Comparison of ENCODE assay signal across 10 cellular contexts in the genomic region with DNA sequence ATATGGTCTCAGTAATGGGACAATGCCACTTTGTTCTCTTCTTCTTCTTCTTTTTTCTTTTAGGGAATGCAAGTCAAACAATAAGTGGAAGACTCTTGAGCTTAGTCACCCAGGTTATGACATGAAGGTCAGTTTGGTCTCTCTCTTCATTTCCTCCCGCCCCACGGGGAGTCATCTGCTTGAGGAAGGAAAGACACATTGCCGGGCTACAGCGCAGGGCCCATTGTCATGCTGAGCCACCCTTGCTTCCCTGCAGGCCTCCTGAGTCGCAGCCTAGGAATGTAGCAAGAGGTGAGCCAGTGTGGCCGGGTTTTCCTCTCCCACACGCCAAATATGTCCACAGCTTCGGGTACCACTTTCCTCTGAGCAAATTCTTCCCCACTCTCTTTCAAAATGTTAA. TPM values are rescaled to one million over a fixed set of nuclear protein-coding genes. Genes with fewer than 3 reads are reported as not detected.
DNase-seq lines count a peak whose midpoint lies in the region; ATAC-seq and TF ChIP-seq lines count a peak whose summit lies in the region.
"Had no signal": no experiment of that assay in that cellular context is flagged by ENCODE, and none has a peak within 500 bp of the region (broad histone marks: within the 10 kb centered on the region; RNA-seq: fewer than 3 reads in every experiment).

No MANE protein-coding gene starts in this region.

- H3K9me3 Mint-ChIP-seq in activated CD4-positive, alpha-beta memory T cell treated with anti-CD3 and anti-CD28 coated beads for 36 hours = no peaks in the 10 kb centered on the region
- no peaks in the 10 kb centered on the region for H3K9me3 Mint-ChIP-seq in activated CD4-positive, alpha-beta memory T cell treated with anti-CD3 and anti-CD28 coated beads, Interleukin-2, amount 10 ng/mL, durations not matched to agents 7 days and 5 days
- H3K9me3 Mint-ChIP-seq: activated naive CD8-positive, alpha-beta T cell treated with anti-CD3 and anti-CD28 coated beads, Interleukin-2, amount 10 ng/mL, durations not matched to agents 7 days and 5 days had no signal

- no peaks in the 10 kb centered on the region for H3K36me3 Mint-ChIP-seq in activated CD4-positive, alpha-beta memory T cell treated with anti-CD3 and anti-CD28 coated beads for 36 hours
- peaks cover 3% of the 10 kb centered on the region for H3K36me3 Mint-ChIP-seq in activated CD4-positive, alpha-beta memory T cell treated with anti-CD3 and anti-CD28 coated beads, Interleukin-2, amount 10 ng/mL, durations not matched to agents 7 days and 5 days (ENCODE audit: low read depth)
- H3K36me3 Mint-ChIP-seq: activated naive CD8-positive, alpha-beta T cell treated with anti-CD3 and anti-CD28 coated beads, Interleukin-2, amount 10 ng/mL, durations not matched to agents 7 days and 5 days had no signal

- no peak overlapping the region for H3K4me3 Mint-ChIP-seq in activated CD4-positive, alpha-beta memory T cell treated with anti-CD3 and anti-CD28 coated beads for 36 hours
- no peak overlapping the region for H3K4me3 Mint-ChIP-seq in activated CD4-positive, alpha-beta memory T cell treated with anti-CD3 and anti-CD28 coated beads, Interleukin-2, amount 10 ng/mL, durations not matched to agents 7 days and 5 days
- H3K4me3 Mint-ChIP-seq: activated naive CD8-positive, alpha-beta T cell treated with anti-CD3 and anti-CD28 coated beads, Interleukin-2, amount 10 ng/mL, durations not matched to agents 7 days and 5 days had no signal

- peak; percentile 11 for DNase-seq in activated CD4-positive, alpha-beta memory T cell treated with anti-CD3 and anti-CD28 coated beads for 36 hours
- DNase-seq in activated CD4-positive, alpha-beta memory T cell treated with anti-CD3 and anti-CD28 coated beads, Interleukin-2, amount 10 ng/mL, durations not matched to agents 7 days and 5 days = no peak
- DNase-seq in SW 1271 (lab: John Stamatoyannopoulos, UW) = peak; percentile 64 to 85
- peak in 3 of 5 donors; percentile 28 to 50 (median 38) for DNase-seq in heart left ventricle
- peak; percentile 81 for DNase-seq in spleen
- no peak for DNase-seq in activated naive CD4-positive, alpha-beta T cell treated with anti-CD3 and anti-CD28 coated beads, Interleukin-2, amount 50 U/mL, for 16 hours
- DNase-seq in posterior vena cava (ENCODE audit: low spot score) = no peak
- DNase-seq: activated naive CD8-positive, alpha-beta T cell treated with anti-CD3 and anti-CD28 coated beads, Interleukin-2, amount 10 ng/mL, durations not matched to agents 7 days and 5 days had no signal

- H3K4me1 Mint-ChIP-seq in activated CD4-positive, alpha-beta memory T cell treated with anti-CD3 and anti-CD28 coated beads for 36 hours (ENCODE audit: low read depth) = peaks cover 30% of the 10 kb centered on the region
- peaks cover 23% of the 10 kb centered on the region for H3K4me1 Mint-ChIP-seq in activated CD4-positive, alpha-beta memory T cell treated with anti-CD3 and anti-CD28 coated beads, Interleukin-2, amount 10 ng/mL, durations not matched to agents 7 days and 5 days

- POLR2A ChIA-PET in activated CD4-positive, alpha-beta memory T cell treated with anti-CD3 and anti-CD28 coated beads for 36 hours (lab: Charles Lee) = no interaction called here
- POLR2A ChIA-PET in activated CD4-positive, alpha-beta memory T cell treated with anti-CD3 and anti-CD28 coated beads, Interleukin-2, amount 10 ng/mL, durations not matched to agents 7 days and 5 days (lab: Charles Lee) = interaction anchor here (1.1 to 2.7 kb wide), 4 partner anchors 17 to 81 kb away, joined by 3 to 10 read pairs (median 3); partner anchors contain the start of gene RAP2B

- ATAC-seq in heart left ventricle = peak in 3 of 4 donors; percentile 58 to 82 (median 72)
- no peak for ATAC-seq in GM18870 (IDR thresholded peaks at IDR 0.05; ENCODE audit: unreplicated experiment)

- WGBS in heart left ventricle, 4 donors = 47 to 54% (median 48%) methylated on average over 8 of the region's 8 CpGs
- 41 to 70% (median 53%) methylated on average over 8 of the region's 8 CpGs for whole genome bisulfite sequencing in spleen, 5 donors

- CTCF ChIA-PET in activated CD4-positive, alpha-beta memory T cell treated with anti-CD3 and anti-CD28 coated beads for 36 hours (lab: Charles Lee) = interaction anchor here (1.0 to 1.5 kb wide), 3 partner anchors 11 to 84 kb away, joined by 3 read pairs; no protein-coding TSS in a partner anchor
- CTCF ChIA-PET in activated CD4-positive, alpha-beta memory T cell treated with anti-CD3 and anti-CD28 coated beads, Interleukin-2, amount 10 ng/mL, durations not matched to agents 7 days and 5 days (lab: Charles Lee) = interaction anchor here (0.6 to 4.1 kb wide), 13 partner anchors 9 to 613 kb away, joined by 3 to 38 read pairs (median 3); no protein-coding TSS in a partner anchor

- no peak overlapping the region for H3K4me3 ChIP-seq in heart left ventricle
- H3K4me3 ChIP-seq in spleen = no peak overlapping the region
- H3K4me3 ChIP-seq: SK-N-MC had no signal

- peak overlapping the region in 1 of 12 donors; percentile 19 for H3K27ac ChIP-seq in heart left ventricle
- H3K27ac ChIP-seq in spleen = peak overlapping the region in 5 of 8 donors; percentile 53 to 64 (median 61)
- H3K27ac ChIP-seq: SK-N-MC had no signal

- TF ChIP-seq POLR2A in heart left ventricle (IDR thresholded peaks at IDR 0.05) (no peak), spleen (IDR thresholded peaks at IDR 0.05) (no peak)

- no peaks in the 10 kb centered on the region for H3K27me3 Mint-ChIP-seq in activated CD4-positive, alpha-beta memory T cell treated with anti-CD3 and anti-CD28 coated beads for 36 hours
- H3K27me3 Mint-ChIP-seq in activated CD4-positive, alpha-beta memory T cell treated with anti-CD3 and anti-CD28 coated beads, Interleukin-2, amount 10 ng/mL, durations not matched to agents 7 days and 5 days = no peaks in the 10 kb centered on the region
- H3K27me3 Mint-ChIP-seq: activated naive CD8-positive, alpha-beta T cell treated with anti-CD3 and anti-CD28 coated beads, Interleukin-2, amount 10 ng/mL, durations not matched to agents 7 days and 5 days had no signal

- no peaks in the 10 kb centered on the region for H3K9me3 ChIP-seq in heart left ventricle
- no peaks in the 10 kb centered on the region for H3K9me3 ChIP-seq in spleen

- H3K36me3 ChIP-seq in heart left ventricle (no peaks in the 10 kb centered on the region), spleen (no peaks in the 10 kb centered on the region)

- TF ChIP-seq CTCF in heart left ventricle (IDR thresholded peaks at IDR 0.05) (no peak), spleen (IDR thresholded peaks at IDR 0.05 in 8 of 11, conservative IDR thresholded peaks at IDR 0.05 in 3 of 11) (no peak)

- H3K4me1 ChIP-seq in heart left ventricle (peaks cover 0 to 20% (median 0%) of the 10 kb centered on the region in 12 donors), spleen (peaks cover 0 to 23% (median 9%) of the 10 kb centered on the region in 6 donors)

- intact Hi-C loops in activated CD4-positive, alpha-beta memory T cell treated with anti-CD3 and anti-CD28 coated beads for 36 hours (cut with micrococcal nuclease) = no loop called here
- intact Hi-C loops in heart left ventricle (cut with DNase I) (no loop called here), spleen (cut with DNase I; ENCODE audit: low total_unique reads) (no loop called here), posterior vena cava (cut with DNase I) (no loop called here)

- H3K27me3 ChIP-seq in heart left ventricle (no peaks in the 10 kb centered on the region), spleen (replicated peaks in 1 of 7) (no peaks in the 10 kb centered on the region)

- H3K27ac Mint-ChIP-seq in activated CD4-positive, alpha-beta memory T cell treated with anti-CD3 and anti-CD28 coated beads for 36 hours = no peak overlapping the region
- H3K27ac Mint-ChIP-seq in activated CD4-positive, alpha-beta memory T cell treated with anti-CD3 and anti-CD28 coated beads, Interleukin-2, amount 10 ng/mL, durations not matched to agents 7 days and 5 days = no peak overlapping the region
- H3K27ac Mint-ChIP-seq: activated naive CD8-positive, alpha-beta T cell treated with anti-CD3 and anti-CD28 coated beads, Interleukin-2, amount 10 ng/mL, durations not matched to agents 7 days and 5 days had no signal

RNA-seq across cellular contexts. Expression of gene RAP2B, which starts 47.6 kb away (rescaled TPM):
- 10 to 100 TPM; 12.7 to 13.0 TPM for total RNA-seq in activated CD4-positive, alpha-beta memory T cell treated with anti-CD3 and anti-CD28 coated beads for 36 hours
- 10 to 100 TPM; 37.2 to 37.3 TPM for total RNA-seq in activated CD4-positive, alpha-beta memory T cell treated with anti-CD3 and anti-CD28 coated beads, Interleukin-2, amount 10 ng/mL, durations not matched to agents 7 days and 5 days
- 10 to 100 TPM in 2 of 9 donors, 1 to 10 TPM in 7; 2.4 to 23.8 (median 3.8) TPM for total RNA-seq in heart left ventricle
- 1 to 10 TPM in 1 of 2 donors, under 1 TPM in 1; 0.99 to 1.5 TPM for polyA plus RNA-seq in heart left ventricle
- total RNA-seq in spleen = 10 to 100 TPM; 18.5 to 31.0 (median 28.0) TPM
- 1 to 10 TPM; 5.3 to 8.9 (median 6.2) TPM for polyA plus RNA-seq in spleen
- 10 to 100 TPM; 10.7 to 14.1 TPM for total RNA-seq in posterior vena cava

Comparison
In these comparisons a context has a peak if more than half of its experiments do, and no peak if none do; other contexts are left out.
1. DNase-seq: peak in activated CD4-positive, alpha-beta memory T cell treated with anti-CD3 and anti-CD28 coated beads for 36 hours (single experiment), SW 1271 (2 of 2), heart left ventricle (3 of 5) and spleen (single experiment); none in activated CD4-positive, alpha-beta memory T cell treated with anti-CD3 and anti-CD28 coated beads, Interleukin-2, amount 10 ng/mL, durations not matched to agents 7 days and 5 days (single experiment), activated naive CD4-positive, alpha-beta T cell treated with anti-CD3 and anti-CD28 coated beads, Interleukin-2, amount 50 U/mL, for 16 hours (single experiment) and posterior vena cava (single experiment).